In the genomic region with DNA sequence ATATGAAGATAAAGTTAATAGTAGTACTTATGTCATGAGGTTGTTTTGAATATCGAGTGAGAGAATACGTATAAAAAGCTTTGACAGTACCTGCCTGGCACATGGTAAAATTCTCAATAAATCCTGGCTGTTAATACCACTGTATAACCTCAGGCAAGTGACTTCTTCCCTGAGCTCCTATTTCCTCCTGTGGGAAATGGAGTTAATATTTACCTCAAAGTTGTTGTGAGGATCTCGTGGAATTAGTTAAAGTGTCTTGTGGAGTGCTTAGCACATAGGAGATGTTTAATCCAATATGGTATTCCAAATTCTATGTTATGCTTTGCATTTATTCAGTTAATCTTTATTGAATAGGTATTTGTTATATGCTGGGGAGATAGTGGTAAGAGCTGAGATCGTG, we compare ENCODE assay signal across 15 cellular contexts. TPM values are rescaled to one million over a fixed set of nuclear protein-coding genes. Genes with fewer than 3 reads are reported as not detected.
DNase-seq lines count a peak whose midpoint lies in the region; ATAC-seq and TF ChIP-seq lines count a peak whose summit lies in the region.
"Had no signal": no experiment of that assay in that cellular context is flagged by ENCODE, and none has a peak within 500 bp of the region (broad histone marks: within the 10 kb centered on the region; RNA-seq: fewer than 3 reads in every experiment).

No MANE protein-coding gene starts in this region.

- DNase-seq in DMS53 (lab: John Stamatoyannopoulos, UW), result peak; percentile 19
- no peak for DNase-seq in DMS53 treated with DMSO at 0.1 percent for 48 hours (lab: John Stamatoyannopoulos, UW; ENCODE audit: unreplicated experiment)
- peak; percentile 65 for DNase-seq in kidney tubule cell (ENCODE audit: low spot score)
- DNase-seq in mesothelial cell of epicardium (ENCODE audit: low spot score in 2 of 2, unreplicated experiment in 2 of 2), result no peak
- DNase-seq in stimulated activated CD4-positive, alpha-beta T cell treated with anti-CD3 and anti-CD28 coated beads, Interleukin-2, amount 100 ng/mL, for 48 hours, result no peak
- DNase-seq in head of caudate nucleus, result no peak
- DNase-seq: C1 segment of cervical spinal cord; CD4-positive, alpha-beta T cell; DND-41; GDM1; GOT3; H9 had no signal

- ATAC-seq in HG02571 (IDR thresholded peaks at IDR 0.05; ENCODE audit: unreplicated experiment), result no peak
- ATAC-seq in HG02885 (IDR thresholded peaks at IDR 0.05; ENCODE audit: poor library complexity, unreplicated experiment), result no peak

- peaks cover 36% of the 10 kb centered on the region for H3K4me1 Mint-ChIP-seq in mesothelial cell of epicardium
- H3K4me1 Mint-ChIP-seq: B cell had no signal

- intact Hi-C loops in head of caudate nucleus (cut with DNase I), result no loop called here

- H3K4me3 Mint-ChIP-seq in mesothelial cell of epicardium, result no peak overlapping the region
- H3K4me3 Mint-ChIP-seq: B cell; CD4-positive, alpha-beta T cell; H9 had no signal

- peaks cover 4% of the 10 kb centered on the region for H3K36me3 Mint-ChIP-seq in mesothelial cell of epicardium

- no peaks in the 10 kb centered on the region for H3K9me3 Mint-ChIP-seq in mesothelial cell of epicardium
- H3K9me3 Mint-ChIP-seq: CD4-positive, alpha-beta T cell; H9 had no signal

- peak overlapping the region; percentile 4 for H3K27ac Mint-ChIP-seq in mesothelial cell of epicardium
- H3K27ac Mint-ChIP-seq: B cell; CD4-positive, alpha-beta T cell had no signal

- H3K27me3 Mint-ChIP-seq in mesothelial cell of epicardium (ENCODE audit: low read depth), result no peaks in the 10 kb centered on the region
- H3K27me3 Mint-ChIP-seq: B cell; CD4-positive, alpha-beta T cell had no signal

- TF ChIP-seq CTCF in mesothelial cell of epicardium (IDR thresholded peaks at IDR 0.05; ENCODE audit: unreplicated experiment), result no peak

RNA-seq across cellular contexts. Expression of a gene that starts 18.5 kb away (rescaled TPM):
- total RNA-seq in mesothelial cell of epicardium, result 78.0 to 78.5 TPM (median 78.4 TPM) in 3 replicates

Comparison
In these comparisons a context has a peak if more than half of its experiments do, and no peak if none do; other contexts are left out.
1. DNase-seq: peak in DMS53 (single experiment) and kidney tubule cell (single experiment); none in DMS53 treated with DMSO at 0.1 percent for 48 hours (single experiment), mesothelial cell of epicardium (0 of 2), stimulated activated CD4-positive, alpha-beta T cell treated with anti-CD3 and anti-CD28 coated beads, Interleukin-2, amount 100 ng/mL, for 48 hours (0 of 2) and head of caudate nucleus (0 of 42).